In the genomic region with DNA sequence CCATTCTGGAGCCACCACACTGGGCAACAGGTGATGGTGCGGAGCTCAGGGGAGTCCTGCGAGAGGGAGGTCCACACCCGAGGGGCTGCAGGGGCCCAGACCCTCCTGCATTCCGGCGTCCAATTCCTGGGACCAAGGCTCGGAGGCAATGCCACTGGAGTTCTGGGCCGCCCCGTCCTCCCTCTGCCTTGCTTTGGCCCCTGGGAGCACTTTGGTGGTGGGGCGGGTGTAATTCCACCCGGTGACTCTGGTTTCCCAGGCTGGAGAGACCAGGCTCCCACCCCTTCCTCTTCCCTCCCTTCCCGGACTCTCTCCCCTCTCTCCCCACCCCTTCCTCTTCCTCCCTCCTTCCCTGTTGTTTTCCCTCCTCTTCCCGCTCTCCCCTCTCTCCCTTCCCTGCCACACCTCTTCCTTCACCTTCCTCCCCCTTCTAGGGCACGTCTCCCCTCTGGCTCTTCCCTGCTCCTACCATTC, we compare ENCODE assay signal across 14 cellular contexts. TPM values are rescaled to one million over a fixed set of nuclear protein-coding genes. Genes with fewer than 3 reads are reported as not detected.
A peak's percentile ranks its signal among the peaks of the same experiment; 100 is the strongest.
DNase-seq lines count a peak whose midpoint lies in the region; ATAC-seq, FAIRE-seq and TF ChIP-seq lines count a peak whose summit lies in the region.
"Had no signal": no experiment of that assay in that cellular context is flagged by ENCODE, and none has a peak within 500 bp of the region (broad histone marks: within the 10 kb centered on the region; RNA-seq: fewer than 3 reads in every experiment).

No MANE protein-coding gene starts in this region.

- H3K79me2 ChIP-seq in HepG2 (ENCODE audit: insufficient read depth, low read length): peaks cover 3% of the 10 kb centered on the region

- no TSS peak for BruUV-seq in HepG2 (replicated peaks; lab: Mats Ljungman, UMichigan)

- in situ Hi-C loops in HepG2 (cut with HindIII; ENCODE audit: extremely low pct_ligation_motif_present, low pct_unique_long_range_greater_than_20kb): no loop called here

- ATAC-seq in HepG2 (no peak), right lobe of liver (no peak), lower lobe of right lung (peak; percentile 3 to 7), HG03571 (IDR thresholded peaks at IDR 0.05; ENCODE audit: unreplicated experiment) (no peak)
- ATAC-seq: activated CD8-positive, alpha-beta memory T cell treated with anti-CD3 and anti-CD28 coated beads, Interleukin-2, amount 10 ng/mL, durations not matched to agents 7 days and 5 days; GM12878 had no signal

- 0 out of 2 replicates have a peak overlapping the region, but pooled peaks have one; percentile 73 for H3K9ac ChIP-seq in HepG2 (ENCODE audit: insufficient read depth, low read depth, low read length)

- TF ChIP-seq POLR2A in HepG2 (IDR thresholded peaks at IDR 0.05; ENCODE audit: insufficient read depth in 1 of 2, low read depth in 2 of 2, low read length in 2 of 2): no peak
- TF ChIP-seq POLR2A in right lobe of liver (IDR thresholded peaks at IDR 0.05): no peak

- no peaks in the 10 kb centered on the region for H3K36me3 Mint-ChIP-seq in activated T-helper 1 cell treated with anti-CD3 and anti-CD28 coated beads, Interleukin-12 subunit alpha, Interleukin-12 subunit beta, Interleukin-2, Interleukin-4 antibody, amounts not matched to agents 30 ng/mL and 10 ng/mL and 1 ng/mL, durations not matched to agents 14 hours and 24 hours and 36 hours (ENCODE audit: low read depth)
- H3K36me3 Mint-ChIP-seq: activated CD8-positive, alpha-beta memory T cell treated with anti-CD3 and anti-CD28 coated beads, Interleukin-2, amount 10 ng/mL, durations not matched to agents 7 days and 5 days had no signal

- peak overlapping the region; percentile 53 for H3K4me3 Mint-ChIP-seq in activated T-helper 1 cell treated with anti-CD3 and anti-CD28 coated beads, Interleukin-12 subunit alpha, Interleukin-12 subunit beta, Interleukin-2, Interleukin-4 antibody, amounts not matched to agents 30 ng/mL and 10 ng/mL and 1 ng/mL, durations not matched to agents 14 hours and 24 hours and 36 hours

- no peak for TF ChIP-seq CTCF in HepG2 (CRISPR knock-in tag; IDR thresholded peaks at IDR 0.05)
- TF ChIP-seq CTCF in right lobe of liver (IDR thresholded peaks at IDR 0.05): no peak
- no peak for TF ChIP-seq CTCF in lower lobe of right lung (IDR thresholded peaks at IDR 0.05)

- H3K27ac ChIP-seq in HepG2 (ENCODE audit: extremely low read length, insufficient read depth, low read length) (no peak overlapping the region), right lobe of liver (no peak overlapping the region), lower lobe of right lung (peak overlapping the region; percentile 85)

- TF ChIP-seq EP300 in HepG2 (IDR thresholded peaks at IDR 0.05; ENCODE audit: low read depth in 2 of 2, low read length in 2 of 2) (no peak), HepG2 (CRISPR knock-in tag; IDR thresholded peaks at IDR 0.05; ENCODE audit: borderline replicate concordance) (no peak)

- H3K4me1 Mint-ChIP-seq in activated T-helper 1 cell treated with anti-CD3 and anti-CD28 coated beads, Interleukin-12 subunit alpha, Interleukin-12 subunit beta, Interleukin-2, Interleukin-4 antibody, amounts not matched to agents 30 ng/mL and 10 ng/mL and 1 ng/mL, durations not matched to agents 14 hours and 24 hours and 36 hours (ENCODE audit: low read depth): peaks cover 8% of the 10 kb centered on the region

- H3K27me3 ChIP-seq in HepG2 (ENCODE audit: control insufficient read depth in 1 of 2, insufficient read depth in 2 of 2, low read length in 2 of 2) (no peaks in the 10 kb centered on the region), right lobe of liver (no peaks in the 10 kb centered on the region), lower lobe of right lung (ENCODE audit: low read depth) (peaks cover 45% of the 10 kb centered on the region)

- intact Hi-C loops in HepG2 (cut with micrococcal nuclease; ENCODE audit: unreplicated experiment) (no loop called here), right lobe of liver (cut with DNase I) (no loop called here), lower lobe of right lung (cut with DNase I) (no loop called here)
- intact Hi-C loops in activated T-helper 1 cell treated with anti-CD3 and anti-CD28 coated beads, Interleukin-12 subunit alpha, Interleukin-12 subunit beta, Interleukin-2, Interleukin-4 antibody, amounts not matched to agents 30 ng/mL and 10 ng/mL and 1 ng/mL, durations not matched to agents 14 hours and 24 hours and 36 hours (cut with micrococcal nuclease): no loop called here

- H3K4me3 ChIP-seq in HepG2 (replicated peaks in 1 of 3; ENCODE audit: insufficient read depth in 1 of 3, low read depth in 2 of 3, low read length in 3 of 3): peak overlapping the region in 1 of 3 experiments; percentile 89; a peak in 2 of 6 replicates
- H3K4me3 ChIP-seq in right lobe of liver: no peak overlapping the region
- peak overlapping the region; percentile 66 for H3K4me3 ChIP-seq in lower lobe of right lung
- H3K4me3 ChIP-seq: GM12878 had no signal

- no peak for FAIRE-seq in HepG2 (lab: Jason Lieb, UNC)
- FAIRE-seq: GM12878 had no signal

- H4K20me1 ChIP-seq in HepG2 (ENCODE audit: insufficient read depth, low read length): 0 out of 2 replicates have a peak, but pooled peaks cover 5% of the 10 kb centered on the region

- H3K27ac Mint-ChIP-seq in activated T-helper 1 cell treated with anti-CD3 and anti-CD28 coated beads, Interleukin-12 subunit alpha, Interleukin-12 subunit beta, Interleukin-2, Interleukin-4 antibody, amounts not matched to agents 30 ng/mL and 10 ng/mL and 1 ng/mL, durations not matched to agents 14 hours and 24 hours and 36 hours: peak overlapping the region; percentile 44
- H3K27ac Mint-ChIP-seq: activated CD8-positive, alpha-beta memory T cell treated with anti-CD3 and anti-CD28 coated beads, Interleukin-2, amount 10 ng/mL, durations not matched to agents 7 days and 5 days had no signal

- POLR2A ChIA-PET in HepG2 (lab: Yijun Ruan, JAX): no interaction called here

- H3K4me2 ChIP-seq in HepG2 (ENCODE audit: low read depth, low read length): peak overlapping the region; percentile 80

- H3K9me3 ChIP-seq in HepG2 (ENCODE audit: low read length) (no peaks in the 10 kb centered on the region), right lobe of liver (no peaks in the 10 kb centered on the region), lower lobe of right lung (no peaks in the 10 kb centered on the region)

- CTCF ChIA-PET in HepG2 (lab: Yijun Ruan, JAX; ENCODE audit: low intra/inter-chr PET ratio, low total read pairs): no interaction called here

- no peak for DNase-seq in HepG2 (ENCODE audit: low spot score)
- no peak for DNase-seq in right lobe of liver
- DNase-seq in activated T-helper 1 cell treated with anti-CD3 and anti-CD28 coated beads, Interleukin-12 subunit alpha, Interleukin-12 subunit beta, Interleukin-2, Interleukin-4 antibody, amounts not matched to agents 30 ng/mL and 10 ng/mL and 1 ng/mL, durations not matched to agents 14 hours and 24 hours and 36 hours (ENCODE audit: low spot score): no peak
- no peak for DNase-seq in lower lobe of right lung
- no peak for DNase-seq in putamen (ENCODE audit: low spot score)
- no peak for DNase-seq in NCI-H1930 (lab: John Stamatoyannopoulos, UW)
- no peak for DNase-seq in NCI-H2227 (lab: John Stamatoyannopoulos, UW; ENCODE audit: unreplicated experiment)
- DNase-seq: activated CD8-positive, alpha-beta memory T cell treated with anti-CD3 and anti-CD28 coated beads, Interleukin-2, amount 10 ng/mL, durations not matched to agents 7 days and 5 days; NCI-H2171 treated with DMSO at 0.1 percent for 48 hours had no signal

- peaks cover 49% of the 10 kb centered on the region for H3K4me1 ChIP-seq in HepG2 (ENCODE audit: insufficient read depth, low read length)
- H3K4me1 ChIP-seq in right lobe of liver: peaks cover 0 to 20% (median 0%) of the 10 kb centered on the region in 4 donors
- peaks cover 18% of the 10 kb centered on the region for H3K4me1 ChIP-seq in lower lobe of right lung

- no peaks in the 10 kb centered on the region for H3K9me3 Mint-ChIP-seq in activated T-helper 1 cell treated with anti-CD3 and anti-CD28 coated beads, Interleukin-12 subunit alpha, Interleukin-12 subunit beta, Interleukin-2, Interleukin-4 antibody, amounts not matched to agents 30 ng/mL and 10 ng/mL and 1 ng/mL, durations not matched to agents 14 hours and 24 hours and 36 hours

- peaks cover 7 to 11% of the 10 kb centered on the region in 2 experiments; a peak in 3 of 5 replicates for H3K36me3 ChIP-seq in HepG2 (replicated peaks in 1 of 2; ENCODE audit: control insufficient read depth in 1 of 2, insufficient read depth in 2 of 2, low read length in 2 of 2)
- peaks cover 0 to 5% (median 0%) of the 10 kb centered on the region in 4 donors for H3K36me3 ChIP-seq in right lobe of liver
- H3K36me3 ChIP-seq in lower lobe of right lung: peaks cover 13% of the 10 kb centered on the region

- H2AFZ ChIP-seq in HepG2 (ENCODE audit: low read length): no peak overlapping the region

- WGBS in HepG2 (ENCODE audit: low lambda C conversion rate): 85% methylated on average over 13 of the region's 13 CpGs
- WGBS in right lobe of liver (ENCODE audit: insufficient coverage, low coverage, low lambda C conversion rate, missing lambda C conversion rate): 65% methylated on average over 2 of the region's 13 CpGs

- peaks cover 34% of the 10 kb centered on the region for H3K27me3 Mint-ChIP-seq in activated T-helper 1 cell treated with anti-CD3 and anti-CD28 coated beads, Interleukin-12 subunit alpha, Interleukin-12 subunit beta, Interleukin-2, Interleukin-4 antibody, amounts not matched to agents 30 ng/mL and 10 ng/mL and 1 ng/mL, durations not matched to agents 14 hours and 24 hours and 36 hours (ENCODE audit: insufficient read depth)

- no peak for TF ChIP-seq RAD21 in HepG2 (CRISPR knock-in tag; IDR thresholded peaks at IDR 0.05)

RNA-seq across cellular contexts. Expression of a gene that starts 1.9 kb away (rescaled TPM):
- total RNA-seq in HepG2 (2016; rRNA removed; fragmentation: Illumina TruSeq; extraction: Trizol) (21.9 and 34.7 TPM in 2 replicates), right lobe of liver (10 to 100 TPM; 10.3 to 20.1 (median 15.8) TPM), lower lobe of right lung (97.6 TPM)
- 25.5 and 28.3 TPM in 2 replicates for total RNA-seq in HepG2 (2016; cell fraction: cytosol; rRNA removed; fragmentation: Illumina TruSeq; extraction: Trizol; ENCODE audit: low read depth)
- 20.0 and 36.5 TPM in 2 replicates for total RNA-seq in HepG2 (2016; cell fraction: insoluble cytoplasmic fraction; rRNA removed; fragmentation: Illumina TruSeq; extraction: Trizol)
- total RNA-seq in HepG2 (2016; cell fraction: membrane; rRNA removed; fragmentation: Illumina TruSeq; extraction: Trizol): 37.0 and 42.3 TPM in 2 replicates
- total RNA-seq in HepG2 (2016; cell fraction: nucleus; rRNA removed; fragmentation: Illumina TruSeq; extraction: Trizol): 30.0 and 34.9 TPM in 2 replicates
- 85.2 and 85.8 TPM in 2 replicates for polyA plus RNA-seq in HepG2 (2011; rRNA removed)
- 52.8 and 75.3 TPM in 2 replicates for polyA plus RNA-seq in HepG2 (2011; cell fraction: cytosol; rRNA removed)
- polyA plus RNA-seq in HepG2 (2011; cell fraction: nucleus; rRNA removed): 132 and 197 TPM in 2 replicates
- 47.5 and 47.9 TPM in 2 replicates for polyA plus RNA-seq in HepG2 (2012)
- polyA plus RNA-seq in HepG2 (2016; cell fraction: cytosol; fragmentation: Illumina TruSeq; extraction: Trizol; ENCODE audit: low read depth): 23.5 and 27.3 TPM in 2 replicates
- polyA plus RNA-seq in HepG2 (2016; cell fraction: insoluble cytoplasmic fraction; fragmentation: Illumina TruSeq; extraction: Trizol; ENCODE audit: low read depth): 26.8 and 34.6 TPM in 2 replicates
- polyA plus RNA-seq in HepG2 (2016; cell fraction: membrane; fragmentation: Illumina TruSeq; extraction: Trizol; ENCODE audit: low read depth): 39.3 and 40.3 TPM in 2 replicates
- polyA plus RNA-seq in HepG2 (2016; cell fraction: nucleus; fragmentation: Illumina TruSeq; extraction: Trizol; ENCODE audit: insufficient read depth, low read depth): 76.9 and 79.5 TPM in 2 replicates
- 29.4 and 69.2 TPM in 2 replicates for polyA minus RNA-seq in HepG2 (2011; rRNA and poly(A)+ RNA removed; ENCODE audit: low replicate concordance)
- polyA minus RNA-seq in HepG2 (2011; cell fraction: cytosol; rRNA and poly(A)+ RNA removed): 14.4 and 24.4 TPM in 2 replicates
- 41.4 and 57.0 TPM in 2 replicates for polyA minus RNA-seq in HepG2 (2011; cell fraction: nucleus; rRNA and poly(A)+ RNA removed)
- 4.1 TPM in 2 replicates for total RNA-seq in activated T-helper 1 cell treated with anti-CD3 and anti-CD28 coated beads, Interleukin-12 subunit alpha, Interleukin-12 subunit beta, Interleukin-2, Interleukin-4 antibody, amounts not matched to agents 30 ng/mL and 10 ng/mL and 1 ng/mL, durations not matched to agents 14 hours and 24 hours and 36 hours

RNA-seq across cellular contexts. Expression of a gene that starts 33.0 kb away (rescaled TPM):
- not detected in 2 replicates for total RNA-seq in HepG2 (2016; rRNA removed; fragmentation: Illumina TruSeq; extraction: Trizol)
- total RNA-seq in HepG2 (2016; cell fraction: cytosol; rRNA removed; fragmentation: Illumina TruSeq; extraction: Trizol; ENCODE audit: low read depth): not detected in 2 replicates
- not detected in 2 replicates for total RNA-seq in HepG2 (2016; cell fraction: insoluble cytoplasmic fraction; rRNA removed; fragmentation: Illumina TruSeq; extraction: Trizol)
- total RNA-seq in HepG2 (2016; cell fraction: membrane; rRNA removed; fragmentation: Illumina TruSeq; extraction: Trizol): not detected in 2 replicates
- total RNA-seq in HepG2 (2016; cell fraction: nucleus; rRNA removed; fragmentation: Illumina TruSeq; extraction: Trizol): not detected in 2 replicates
- 0.22 TPM in 1 of 2 replicates, not detected in the other for polyA plus RNA-seq in HepG2 (2011; rRNA removed)
- polyA plus RNA-seq in HepG2 (2011; cell fraction: cytosol; rRNA removed): 0.09 TPM in 1 of 2 replicates, not detected in the other
- 0.08 TPM in 1 of 2 replicates, not detected in the other for polyA plus RNA-seq in HepG2 (2011; cell fraction: nucleus; rRNA removed)
- polyA plus RNA-seq in HepG2 (2012): not detected in 2 replicates
- not detected in 2 replicates for polyA plus RNA-seq in HepG2 (2016; cell fraction: cytosol; fragmentation: Illumina TruSeq; extraction: Trizol; ENCODE audit: low read depth)
- polyA plus RNA-seq in HepG2 (2016; cell fraction: insoluble cytoplasmic fraction; fragmentation: Illumina TruSeq; extraction: Trizol; ENCODE audit: low read depth): not detected in 2 replicates
- not detected in 2 replicates for polyA plus RNA-seq in HepG2 (2016; cell fraction: membrane; fragmentation: Illumina TruSeq; extraction: Trizol; ENCODE audit: low read depth)
- not detected in 2 replicates for polyA plus RNA-seq in HepG2 (2016; cell fraction: nucleus; fragmentation: Illumina TruSeq; extraction: Trizol; ENCODE audit: insufficient read depth, low read depth)
- polyA minus RNA-seq in HepG2 (2011; rRNA and poly(A)+ RNA removed; ENCODE audit: low replicate concordance): 0.51 TPM in 1 of 2 replicates, not detected in the other
- not detected in 2 replicates for polyA minus RNA-seq in HepG2 (2011; cell fraction: cytosol; rRNA and poly(A)+ RNA removed)
- not detected in 2 replicates for polyA minus RNA-seq in HepG2 (2011; cell fraction: nucleus; rRNA and poly(A)+ RNA removed)
- under 1 TPM in 1 of 6 experiments, not detected in 5; 0.55 TPM for total RNA-seq in right lobe of liver
- 0.26 TPM in 1 of 2 replicates, not detected in the other for total RNA-seq in activated T-helper 1 cell treated with anti-CD3 and anti-CD28 coated beads, Interleukin-12 subunit alpha, Interleukin-12 subunit beta, Interleukin-2, Interleukin-4 antibody, amounts not matched to agents 30 ng/mL and 10 ng/mL and 1 ng/mL, durations not matched to agents 14 hours and 24 hours and 36 hours
- total RNA-seq in lower lobe of right lung: 2.7 TPM
- total RNA-seq: activated CD8-positive, alpha-beta memory T cell treated with anti-CD3 and anti-CD28 coated beads, Interleukin-2, amount 10 ng/mL, durations not matched to agents 7 days and 5 days; fibroblast of lung; GM12878; osteoblast had no signal
- polyA plus RNA-seq: fibroblast of lung, GM12878 had no signal

RNA-seq across cellular contexts. Expression of a gene that starts 48.5 kb away (rescaled TPM):
- 0.27 TPM in 1 of 2 replicates, not detected in the other for total RNA-seq in HepG2 (2016; rRNA removed; fragmentation: Illumina TruSeq; extraction: Trizol)
- 0.09 TPM in 1 of 2 replicates, not detected in the other for total RNA-seq in HepG2 (2016; cell fraction: cytosol; rRNA removed; fragmentation: Illumina TruSeq; extraction: Trizol; ENCODE audit: low read depth)
- total RNA-seq in HepG2 (2016; cell fraction: insoluble cytoplasmic fraction; rRNA removed; fragmentation: Illumina TruSeq; extraction: Trizol): 0.09 and 0.10 TPM in 2 replicates
- total RNA-seq in HepG2 (2016; cell fraction: membrane; rRNA removed; fragmentation: Illumina TruSeq; extraction: Trizol): 0.07 and 0.09 TPM in 2 replicates
- 0.28 and 0.66 TPM in 2 replicates for total RNA-seq in HepG2 (2016; cell fraction: nucleus; rRNA removed; fragmentation: Illumina TruSeq; extraction: Trizol)
- polyA plus RNA-seq in HepG2 (2011; rRNA removed): 0.57 and 0.62 TPM in 2 replicates
- 0.13 TPM in 2 replicates for polyA plus RNA-seq in HepG2 (2011; cell fraction: cytosol; rRNA removed)
- 4.1 and 5.0 TPM in 2 replicates for polyA plus RNA-seq in HepG2 (2011; cell fraction: nucleus; rRNA removed)
- polyA plus RNA-seq in HepG2 (2012): 0.67 and 2.1 TPM in 2 replicates
- 0.05 TPM in 1 of 2 replicates, not detected in the other for polyA plus RNA-seq in HepG2 (2016; cell fraction: cytosol; fragmentation: Illumina TruSeq; extraction: Trizol; ENCODE audit: low read depth)
- 0.08 and 0.10 TPM in 2 replicates for polyA plus RNA-seq in HepG2 (2016; cell fraction: insoluble cytoplasmic fraction; fragmentation: Illumina TruSeq; extraction: Trizol; ENCODE audit: low read depth)
- polyA plus RNA-seq in HepG2 (2016; cell fraction: membrane; fragmentation: Illumina TruSeq; extraction: Trizol; ENCODE audit: low read depth): 0.11 TPM in 1 of 2 replicates, not detected in the other
- 0.48 and 0.64 TPM in 2 replicates for polyA plus RNA-seq in HepG2 (2016; cell fraction: nucleus; fragmentation: Illumina TruSeq; extraction: Trizol; ENCODE audit: insufficient read depth, low read depth)
- polyA minus RNA-seq in HepG2 (2011; rRNA and poly(A)+ RNA removed; ENCODE audit: low replicate concordance): 0.56 TPM in 1 of 2 replicates, not detected in the other
- polyA minus RNA-seq in HepG2 (2011; cell fraction: cytosol; rRNA and poly(A)+ RNA removed): 0.20 TPM in 1 of 2 replicates, not detected in the other
- 0.77 and 0.99 TPM in 2 replicates for polyA minus RNA-seq in HepG2 (2011; cell fraction: nucleus; rRNA and poly(A)+ RNA removed)
- 1 to 10 TPM in 2 of 6 experiments, under 1 TPM in 3, not detected in 1; 0.16 to 3.5 (median 0.32) TPM for total RNA-seq in right lobe of liver
- total RNA-seq in activated T-helper 1 cell treated with anti-CD3 and anti-CD28 coated beads, Interleukin-12 subunit alpha, Interleukin-12 subunit beta, Interleukin-2, Interleukin-4 antibody, amounts not matched to agents 30 ng/mL and 10 ng/mL and 1 ng/mL, durations not matched to agents 14 hours and 24 hours and 36 hours: not detected in 2 replicates
- total RNA-seq in lower lobe of right lung: 6.6 TPM
- total RNA-seq: activated CD8-positive, alpha-beta memory T cell treated with anti-CD3 and anti-CD28 coated beads, Interleukin-2, amount 10 ng/mL, durations not matched to agents 7 days and 5 days; dermis microvascular lymphatic vessel endothelial cell; fibroblast of lung; GM12878; osteoblast had no signal
- polyA plus RNA-seq: fibroblast of lung had no signal

Comparison
In these comparisons a context has a peak if more than half of its experiments do, and no peak if none do; other contexts are left out.
1. ATAC-seq: peak in lower lobe of right lung (2 of 2); none in HepG2 (single experiment), right lobe of liver (0 of 4) and HG03571 (single experiment).